22 cellular contexts compared by ENCODE assay signal in the genomic region with DNA sequence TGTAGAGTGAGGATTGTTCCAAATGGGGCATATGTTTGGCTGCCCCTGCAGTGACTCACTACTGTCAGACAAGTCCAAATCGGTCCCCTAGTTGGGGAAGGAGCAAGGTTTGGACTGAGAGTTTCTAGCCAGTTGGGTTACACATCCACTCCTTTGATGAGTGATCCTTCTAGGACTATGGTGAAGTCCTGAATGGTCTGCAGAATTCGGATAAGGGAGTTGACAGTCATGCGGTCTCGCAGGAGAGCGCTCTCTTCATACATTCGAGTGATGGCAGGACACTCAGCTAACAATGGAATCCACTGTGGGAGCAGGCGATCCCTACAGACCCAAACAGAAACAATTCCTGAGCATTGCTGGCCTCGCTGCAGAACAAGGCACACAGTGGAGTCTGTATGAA.
DNase-seq lines count a peak whose midpoint lies in the region; ATAC-seq and TF ChIP-seq lines count a peak whose summit lies in the region.
"Had no signal": no experiment of that assay in that cellular context is flagged by ENCODE, and none has a peak within 500 bp of the region (broad histone marks: within the 10 kb centered on the region; RNA-seq: fewer than 3 reads in every experiment).

No MANE protein-coding gene starts in this region.

- H3K56ac ChIP-seq in mesendoderm (ENCODE audit: low read length): peak overlapping the region; percentile 59

- H2BK120ac ChIP-seq in mesendoderm (ENCODE audit: low read depth, low read length): peak overlapping the region; percentile 13

- H3K9ac ChIP-seq in endodermal cell (ENCODE audit: extremely low read depth, low read length, poor library complexity, severe bottlenecking) (no peak overlapping the region), mesendoderm (ENCODE audit: low read length) (no peak overlapping the region)

- H3K4me3 Mint-ChIP-seq in endodermal cell: no peak overlapping the region
- no peak overlapping the region for H3K4me3 Mint-ChIP-seq in CD4-positive, alpha-beta T cell

- H3K23ac ChIP-seq in mesendoderm (ENCODE audit: low read length): no peak overlapping the region

- no peaks in the 10 kb centered on the region for H3K27me3 ChIP-seq in cardiac muscle cell
- H3K27me3 ChIP-seq in endodermal cell (ENCODE audit: control insufficient read depth, insufficient read depth, low read length, poor library complexity, severe bottlenecking): no peaks in the 10 kb centered on the region
- no peaks in the 10 kb centered on the region for H3K27me3 ChIP-seq in mesendoderm (ENCODE audit: insufficient read depth, low read length, poor library complexity)
- H3K27me3 ChIP-seq in CD4-positive, alpha-beta T cell (ENCODE audit: control insufficient read depth, insufficient read depth, low read length): no peaks in the 10 kb centered on the region
- H3K27me3 ChIP-seq: adrenal gland, esophagus squamous epithelium, right lobe of liver, SJSA1 had no signal

- 57 to 67% methylated on average over 7 to 8 of the region's 8 CpGs for WGBS in endodermal cell (ENCODE audit: insufficient coverage in 1 of 2, insufficient read length in 1 of 2), 2 experiments
- WGBS in mesendoderm (ENCODE audit: extremely low coverage, insufficient coverage, low lambda C conversion rate): no CpG with 5 or more reads among the region's 8 CpGs

- H3K36me3 ChIP-seq in cardiac muscle cell: peaks cover 60% of the 10 kb centered on the region
- no peaks in the 10 kb centered on the region for H3K36me3 ChIP-seq in endodermal cell (ENCODE audit: control insufficient read depth, insufficient read depth, low read length)
- no peaks in the 10 kb centered on the region for H3K36me3 ChIP-seq in mesendoderm (ENCODE audit: control insufficient read depth, insufficient read depth, low read length)

- no peaks in the 10 kb centered on the region for H3K27me3 Mint-ChIP-seq in endodermal cell (ENCODE audit: insufficient read depth)
- H3K27me3 Mint-ChIP-seq in CD4-positive, alpha-beta T cell: peaks cover 8% of the 10 kb centered on the region

- peaks cover 44% of the 10 kb centered on the region for H3K4me1 Mint-ChIP-seq in endodermal cell
- no peaks in the 10 kb centered on the region for H3K4me1 Mint-ChIP-seq in CD4-positive, alpha-beta T cell (ENCODE audit: low read depth)

- peak overlapping the region; percentile 94 for H3K27ac Mint-ChIP-seq in endodermal cell
- H3K27ac Mint-ChIP-seq in CD4-positive, alpha-beta T cell: no peak overlapping the region

- H3K79me1 ChIP-seq in mesendoderm (ENCODE audit: low read length): no peaks in the 10 kb centered on the region

- H3K4me1 ChIP-seq in cardiac muscle cell (ENCODE audit: low read depth): peaks cover 15% of the 10 kb centered on the region
- peaks cover 16% of the 10 kb centered on the region for H3K4me1 ChIP-seq in endodermal cell (ENCODE audit: control insufficient read depth, insufficient read depth, low read length)
- H3K4me1 ChIP-seq in mesendoderm (ENCODE audit: control insufficient read depth, low read depth, low read length): peaks cover 10% of the 10 kb centered on the region
- H3K4me1 ChIP-seq: adrenal gland, right lobe of liver had no signal

- H2BK5ac ChIP-seq in mesendoderm (ENCODE audit: low read length): no peak overlapping the region

- peak overlapping the region; percentile 78 for H3K4ac ChIP-seq in mesendoderm (ENCODE audit: low read depth, low read length)

- POLR2A ChIA-PET in CD4-positive, alpha-beta T cell (lab: Charles Lee): no interaction called here

- ATAC-seq in left cardiac atrium: no peak
- ATAC-seq in HG02884 (IDR thresholded peaks at IDR 0.05; ENCODE audit: unreplicated experiment): no peak
- ATAC-seq in HG02938 (IDR thresholded peaks at IDR 0.05; ENCODE audit: unreplicated experiment): no peak
- no peak for ATAC-seq in CD4-positive, alpha-beta T cell (ENCODE audit: poor library complexity)
- ATAC-seq: Panc1, right lobe of liver had no signal

- H3K27ac ChIP-seq in cardiac muscle cell: peak overlapping the region; percentile 79
- peak overlapping the region; percentile 44 for H3K27ac ChIP-seq in endodermal cell (ENCODE audit: low read depth, low read length)
- peak overlapping the region; percentile 15 for H3K27ac ChIP-seq in mesendoderm (ENCODE audit: low read depth, low read length)
- no peak overlapping the region for H3K27ac ChIP-seq in CD4-positive, alpha-beta T cell (ENCODE audit: low read depth, low read length)
- H3K27ac ChIP-seq: adrenal gland, esophagus squamous epithelium, right lobe of liver had no signal

- no peak overlapping the region for H2AK5ac ChIP-seq in mesendoderm (ENCODE audit: low read length)

- DNase-seq in cardiac muscle cell (ENCODE audit: low read depth in 1 of 2, low spot score in 1 of 2) (peak in 1 of 2 donors; percentile 7), left cardiac atrium (no peak), endodermal cell (peak; percentile 75), mesendoderm (peak; percentile 63), NCI-H748 (lab: John Stamatoyannopoulos, UW; ENCODE audit: unreplicated experiment) (no peak)
- DNase-seq in CD4-positive, alpha-beta T cell: no peak
- DNase-seq: activated CD4-positive, alpha-beta T cell treated with anti-CD3 and anti-CD28 coated beads, Interleukin-2, amount 50 U/mL, for 1 hour; activated CD8-positive, alpha-beta memory T cell treated with anti-CD3 and anti-CD28 coated beads, Interleukin-2, amount 50 U/mL, for 4 hours; central memory CD4-positive, alpha-beta T cell; effector CD4-positive, alpha-beta T cell; EL; esophagus squamous epithelium; glutamatergic neuron; KG1; MV-4-11; NCI-H1694 treated with DMSO at 0.1 percent for 48 hours; right lobe of liver had no signal

- CTCF ChIA-PET in CD4-positive, alpha-beta T cell (lab: Charles Lee): interaction anchor here (0.6 kb wide), 1 partner anchor 16 kb away, joined by 4 read pairs; no protein-coding TSS in a partner anchor

- TF ChIP-seq CTCF in cardiac muscle cell (IDR thresholded peaks at IDR 0.05; ENCODE audit: low read depth, low read length) (no peak), endodermal cell (conservative IDR thresholded peaks at IDR 0.05) (no peak)
- TF ChIP-seq CTCF in CD4-positive, alpha-beta T cell (IDR thresholded peaks at IDR 0.05): no peak

- H4K5ac ChIP-seq in mesendoderm (ENCODE audit: low read length): no peak overlapping the region

- no peak overlapping the region for H4K8ac ChIP-seq in mesendoderm (ENCODE audit: low read depth, low read length)

- peaks cover 11% of the 10 kb centered on the region for H3K36me3 Mint-ChIP-seq in endodermal cell (ENCODE audit: low read depth)
- no peaks in the 10 kb centered on the region for H3K36me3 Mint-ChIP-seq in CD4-positive, alpha-beta T cell (ENCODE audit: low read depth)

- H3K79me2 ChIP-seq in mesendoderm (ENCODE audit: control insufficient read depth, insufficient read depth, low read length): no peaks in the 10 kb centered on the region

- peak overlapping the region; percentile 38 for H2BK15ac ChIP-seq in mesendoderm (replicated peaks; ENCODE audit: low read depth)

- H3K4me3 ChIP-seq in cardiac muscle cell (no peak overlapping the region), endodermal cell (ENCODE audit: low read length) (no peak overlapping the region), mesendoderm (ENCODE audit: low read length) (no peak overlapping the region)
- H3K4me3 ChIP-seq: adrenal gland, esophagus squamous epithelium, right lobe of liver, SJSA1 had no signal

- H3K9me3 ChIP-seq in cardiac muscle cell (ENCODE audit: low read depth) (no peaks in the 10 kb centered on the region), endodermal cell (ENCODE audit: control insufficient read depth, low read length) (no peaks in the 10 kb centered on the region)
- H3K9me3 ChIP-seq in CD4-positive, alpha-beta T cell (ENCODE audit: control insufficient read depth, low read length): no peaks in the 10 kb centered on the region
- H3K9me3 ChIP-seq: adrenal gland, esophagus squamous epithelium, right lobe of liver, SJSA1 had no signal

- intact Hi-C loops in left cardiac atrium (cut with DNase I): no loop called here
- intact Hi-C loops in CD4-positive, alpha-beta T cell (cut with DNase I, micrococcal nuclease): no loop called here

- H3K4me2 ChIP-seq in mesendoderm (ENCODE audit: low read length): no peak overlapping the region

- H3K18ac ChIP-seq in mesendoderm (ENCODE audit: low read length): peak overlapping the region; percentile 94

- peaks cover 1% of the 10 kb centered on the region for H3K9me3 Mint-ChIP-seq in endodermal cell
- no peaks in the 10 kb centered on the region for H3K9me3 Mint-ChIP-seq in CD4-positive, alpha-beta T cell

Comparison
In these comparisons a context has a peak if more than half of its experiments do, and no peak if none do; other contexts are left out.
1. DNase-seq: peak in endodermal cell (single experiment) and mesendoderm (single experiment); none in left cardiac atrium (single experiment), NCI-H748 (single experiment) and CD4-positive, alpha-beta T cell (0 of 10).